ENCODE assay signal across 1 cellular context in the genomic region with DNA sequence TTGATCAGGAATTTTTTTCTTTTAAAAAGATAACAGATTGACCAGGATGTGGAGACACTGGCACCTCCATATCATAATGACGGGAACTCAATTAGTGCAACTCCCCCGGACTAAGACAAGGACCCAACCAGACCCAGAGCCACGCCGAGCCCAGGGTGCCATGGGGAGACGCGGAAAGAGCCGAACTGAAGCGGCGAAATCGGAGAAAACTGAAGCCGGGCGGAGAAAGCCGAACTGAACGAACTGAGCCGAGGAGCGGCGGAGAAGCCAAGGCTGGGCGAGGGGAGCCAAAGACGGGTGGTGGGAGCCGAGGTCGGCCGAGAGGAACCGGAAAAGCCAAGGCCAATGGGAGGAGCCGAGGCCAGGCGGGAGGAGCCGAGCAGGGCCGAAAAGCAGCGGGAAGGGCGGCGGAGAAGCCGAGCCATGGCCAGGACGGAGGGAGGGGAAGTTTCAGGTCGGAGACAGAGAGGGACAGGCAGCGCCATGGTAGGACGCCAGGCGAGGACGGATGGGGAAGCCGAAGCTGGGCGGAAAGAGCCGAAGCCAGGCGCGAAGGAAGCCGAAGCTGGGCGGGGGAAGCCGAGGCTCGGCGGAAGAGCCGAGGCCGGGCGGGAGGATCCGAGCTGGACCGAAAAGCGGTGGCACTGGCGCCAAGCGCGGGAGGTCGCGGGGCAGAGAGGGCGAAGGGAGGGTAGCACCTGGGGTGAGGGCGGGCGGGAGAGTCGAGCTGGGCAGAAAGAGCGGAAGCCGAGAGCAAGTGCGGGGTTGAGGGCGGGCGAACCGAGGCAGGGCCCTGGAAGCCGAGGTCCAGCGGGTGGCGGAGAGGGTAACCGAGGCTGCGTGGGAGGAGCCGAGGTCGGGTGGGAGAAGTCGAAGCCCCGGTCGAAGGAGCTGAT.
TF ChIP-seq lines count a peak whose summit lies in the region.

No MANE protein-coding gene starts in this region.

TF ChIP-seq in K562, 482 proteins besides CTCF, POLR2A, EP300 and RAD21 (continued from another document and continues in another):
- TF ChIP-seq, protein P1, sequence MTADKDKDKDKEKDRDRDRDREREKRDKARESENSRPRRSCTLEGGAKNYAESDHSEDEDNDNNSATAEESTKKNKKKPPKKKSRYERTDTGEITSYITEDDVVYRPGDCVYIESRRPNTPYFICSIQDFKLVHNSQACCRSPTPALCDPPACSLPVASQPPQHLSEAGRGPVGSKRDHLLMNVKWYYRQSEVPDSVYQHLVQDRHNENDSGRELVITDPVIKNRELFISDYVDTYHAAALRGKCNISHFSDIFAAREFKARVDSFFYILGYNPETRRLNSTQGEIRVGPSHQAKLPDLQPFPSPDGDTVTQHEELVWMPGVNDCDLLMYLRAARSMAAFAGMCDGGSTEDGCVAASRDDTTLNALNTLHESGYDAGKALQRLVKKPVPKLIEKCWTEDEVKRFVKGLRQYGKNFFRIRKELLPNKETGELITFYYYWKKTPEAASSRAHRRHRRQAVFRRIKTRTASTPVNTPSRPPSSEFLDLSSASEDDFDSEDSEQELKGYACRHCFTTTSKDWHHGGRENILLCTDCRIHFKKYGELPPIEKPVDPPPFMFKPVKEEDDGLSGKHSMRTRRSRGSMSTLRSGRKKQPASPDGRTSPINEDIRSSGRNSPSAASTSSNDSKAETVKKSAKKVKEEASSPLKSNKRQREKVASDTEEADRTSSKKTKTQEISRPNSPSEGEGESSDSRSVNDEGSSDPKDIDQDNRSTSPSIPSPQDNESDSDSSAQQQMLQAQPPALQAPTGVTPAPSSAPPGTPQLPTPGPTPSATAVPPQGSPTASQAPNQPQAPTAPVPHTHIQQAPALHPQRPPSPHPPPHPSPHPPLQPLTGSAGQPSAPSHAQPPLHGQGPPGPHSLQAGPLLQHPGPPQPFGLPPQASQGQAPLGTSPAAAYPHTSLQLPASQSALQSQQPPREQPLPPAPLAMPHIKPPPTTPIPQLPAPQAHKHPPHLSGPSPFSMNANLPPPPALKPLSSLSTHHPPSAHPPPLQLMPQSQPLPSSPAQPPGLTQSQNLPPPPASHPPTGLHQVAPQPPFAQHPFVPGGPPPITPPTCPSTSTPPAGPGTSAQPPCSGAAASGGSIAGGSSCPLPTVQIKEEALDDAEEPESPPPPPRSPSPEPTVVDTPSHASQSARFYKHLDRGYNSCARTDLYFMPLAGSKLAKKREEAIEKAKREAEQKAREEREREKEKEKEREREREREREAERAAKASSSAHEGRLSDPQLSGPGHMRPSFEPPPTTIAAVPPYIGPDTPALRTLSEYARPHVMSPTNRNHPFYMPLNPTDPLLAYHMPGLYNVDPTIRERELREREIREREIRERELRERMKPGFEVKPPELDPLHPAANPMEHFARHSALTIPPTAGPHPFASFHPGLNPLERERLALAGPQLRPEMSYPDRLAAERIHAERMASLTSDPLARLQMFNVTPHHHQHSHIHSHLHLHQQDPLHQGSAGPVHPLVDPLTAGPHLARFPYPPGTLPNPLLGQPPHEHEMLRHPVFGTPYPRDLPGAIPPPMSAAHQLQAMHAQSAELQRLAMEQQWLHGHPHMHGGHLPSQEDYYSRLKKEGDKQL (CRISPR knock-in tag; IDR thresholded peaks at IDR 0.05; ENCODE audit: borderline replicate concordance): no peak
- TF ChIP-seq, protein P2, sequence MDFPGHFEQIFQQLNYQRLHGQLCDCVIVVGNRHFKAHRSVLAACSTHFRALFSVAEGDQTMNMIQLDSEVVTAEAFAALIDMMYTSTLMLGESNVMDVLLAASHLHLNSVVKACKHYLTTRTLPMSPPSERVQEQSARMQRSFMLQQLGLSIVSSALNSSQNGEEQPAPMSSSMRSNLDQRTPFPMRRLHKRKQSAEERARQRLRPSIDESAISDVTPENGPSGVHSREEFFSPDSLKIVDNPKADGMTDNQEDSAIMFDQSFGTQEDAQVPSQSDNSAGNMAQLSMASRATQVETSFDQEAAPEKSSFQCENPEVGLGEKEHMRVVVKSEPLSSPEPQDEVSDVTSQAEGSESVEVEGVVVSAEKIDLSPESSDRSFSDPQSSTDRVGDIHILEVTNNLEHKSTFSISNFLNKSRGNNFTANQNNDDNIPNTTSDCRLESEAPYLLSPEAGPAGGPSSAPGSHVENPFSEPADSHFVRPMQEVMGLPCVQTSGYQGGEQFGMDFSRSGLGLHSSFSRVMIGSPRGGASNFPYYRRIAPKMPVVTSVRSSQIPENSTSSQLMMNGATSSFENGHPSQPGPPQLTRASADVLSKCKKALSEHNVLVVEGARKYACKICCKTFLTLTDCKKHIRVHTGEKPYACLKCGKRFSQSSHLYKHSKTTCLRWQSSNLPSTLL (IDR thresholded peaks at IDR 0.05): no peak
- TF ChIP-seq HNRNPK (IDR thresholded peaks at IDR 0.05; ENCODE audit: low read depth, low read length, poor library complexity, severe bottlenecking): no peak
- TF ChIP-seq ZBTB7A (IDR thresholded peaks at IDR 0.05; ENCODE audit: borderline replicate concordance, control insufficient read depth, low read depth, low read length): peak; percentile 48; the same call in 1 of the 2 replicates
- TF ChIP-seq NR4A1 (CRISPR knock-in tag; IDR thresholded peaks at IDR 0.05): no peak
- TF ChIP-seq NR4A1 (tag; IDR thresholded peaks at IDR 0.05): no peak
- no peak for TF ChIP-seq CBX5 (IDR thresholded peaks at IDR 0.05; ENCODE audit: borderline replicate concordance, low read depth)
- no peak for TF ChIP-seq NR1H2 (CRISPR knock-in tag; IDR thresholded peaks at IDR 0.05)
- no peak for TF ChIP-seq NR2C1 (IDR thresholded peaks at IDR 0.05)
- TF ChIP-seq NR2C1 (tag; IDR thresholded peaks at IDR 0.05): no peak
- no peak for TF ChIP-seq FUS (optimal IDR thresholded peaks at IDR 0.05; ENCODE audit: low read depth, low read length)
- TF ChIP-seq TBP (optimal IDR thresholded peaks at IDR 0.05; ENCODE audit: low read depth, low read length): peak; percentile 44
- no peak for TF ChIP-seq ETV6 (IDR thresholded peaks at IDR 0.05; ENCODE audit: borderline replicate concordance in 1 of 2, low read depth in 2 of 2, low read length in 1 of 2)
- no peak for TF ChIP-seq ETV6 (CRISPR knock-in tag; IDR thresholded peaks at IDR 0.05; ENCODE audit: borderline replicate concordance)
- no peak for TF ChIP-seq TAF9B (IDR thresholded peaks at IDR 0.05; ENCODE audit: partially characterized antibody)
- TF ChIP-seq ZNF668 (CRISPR knock-in tag; IDR thresholded peaks at IDR 0.05): no peak
- TF ChIP-seq NRF1 (conservative IDR thresholded peaks at IDR 0.05 in 1 of 2, IDR thresholded peaks at IDR 0.05 in 1 of 2): peak; percentile 63 to 71; a peak in 3 of 4 replicates
- no peak for TF ChIP-seq DNMT1 (IDR thresholded peaks at IDR 0.05)
- peak; percentile 76 for TF ChIP-seq GABPA (tag; conservative IDR thresholded peaks at IDR 0.05; ENCODE audit: low read depth)
- no peak for TF ChIP-seq HDAC6 (IDR thresholded peaks at IDR 0.05; ENCODE audit: low read depth, low read length)
- TF ChIP-seq, protein P3, sequence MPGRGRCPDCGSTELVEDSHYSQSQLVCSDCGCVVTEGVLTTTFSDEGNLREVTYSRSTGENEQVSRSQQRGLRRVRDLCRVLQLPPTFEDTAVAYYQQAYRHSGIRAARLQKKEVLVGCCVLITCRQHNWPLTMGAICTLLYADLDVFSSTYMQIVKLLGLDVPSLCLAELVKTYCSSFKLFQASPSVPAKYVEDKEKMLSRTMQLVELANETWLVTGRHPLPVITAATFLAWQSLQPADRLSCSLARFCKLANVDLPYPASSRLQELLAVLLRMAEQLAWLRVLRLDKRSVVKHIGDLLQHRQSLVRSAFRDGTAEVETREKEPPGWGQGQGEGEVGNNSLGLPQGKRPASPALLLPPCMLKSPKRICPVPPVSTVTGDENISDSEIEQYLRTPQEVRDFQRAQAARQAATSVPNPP (IDR thresholded peaks at IDR 0.05; ENCODE audit: borderline replicate concordance, insufficient read depth, insufficient read length): no peak
- TF ChIP-seq EHMT2 (IDR thresholded peaks at IDR 0.05): peak; percentile 81
- TF ChIP-seq KDM5B (IDR thresholded peaks at IDR 0.05; ENCODE audit: insufficient replicate concordance, low read depth, low read length): peak; percentile 71
- no peak for TF ChIP-seq POLR3G (IDR thresholded peaks at IDR 0.05; ENCODE audit: extremely low read depth, insufficient read length, insufficient replicate concordance)
- peak; percentile 40 for TF ChIP-seq MEIS2 (IDR thresholded peaks at IDR 0.05; ENCODE audit: partially characterized antibody)
- TF ChIP-seq NFRKB (IDR thresholded peaks at IDR 0.05; ENCODE audit: low read depth): peak; percentile 64; the same call in 1 of the 2 replicates
- TF ChIP-seq, protein P4, sequence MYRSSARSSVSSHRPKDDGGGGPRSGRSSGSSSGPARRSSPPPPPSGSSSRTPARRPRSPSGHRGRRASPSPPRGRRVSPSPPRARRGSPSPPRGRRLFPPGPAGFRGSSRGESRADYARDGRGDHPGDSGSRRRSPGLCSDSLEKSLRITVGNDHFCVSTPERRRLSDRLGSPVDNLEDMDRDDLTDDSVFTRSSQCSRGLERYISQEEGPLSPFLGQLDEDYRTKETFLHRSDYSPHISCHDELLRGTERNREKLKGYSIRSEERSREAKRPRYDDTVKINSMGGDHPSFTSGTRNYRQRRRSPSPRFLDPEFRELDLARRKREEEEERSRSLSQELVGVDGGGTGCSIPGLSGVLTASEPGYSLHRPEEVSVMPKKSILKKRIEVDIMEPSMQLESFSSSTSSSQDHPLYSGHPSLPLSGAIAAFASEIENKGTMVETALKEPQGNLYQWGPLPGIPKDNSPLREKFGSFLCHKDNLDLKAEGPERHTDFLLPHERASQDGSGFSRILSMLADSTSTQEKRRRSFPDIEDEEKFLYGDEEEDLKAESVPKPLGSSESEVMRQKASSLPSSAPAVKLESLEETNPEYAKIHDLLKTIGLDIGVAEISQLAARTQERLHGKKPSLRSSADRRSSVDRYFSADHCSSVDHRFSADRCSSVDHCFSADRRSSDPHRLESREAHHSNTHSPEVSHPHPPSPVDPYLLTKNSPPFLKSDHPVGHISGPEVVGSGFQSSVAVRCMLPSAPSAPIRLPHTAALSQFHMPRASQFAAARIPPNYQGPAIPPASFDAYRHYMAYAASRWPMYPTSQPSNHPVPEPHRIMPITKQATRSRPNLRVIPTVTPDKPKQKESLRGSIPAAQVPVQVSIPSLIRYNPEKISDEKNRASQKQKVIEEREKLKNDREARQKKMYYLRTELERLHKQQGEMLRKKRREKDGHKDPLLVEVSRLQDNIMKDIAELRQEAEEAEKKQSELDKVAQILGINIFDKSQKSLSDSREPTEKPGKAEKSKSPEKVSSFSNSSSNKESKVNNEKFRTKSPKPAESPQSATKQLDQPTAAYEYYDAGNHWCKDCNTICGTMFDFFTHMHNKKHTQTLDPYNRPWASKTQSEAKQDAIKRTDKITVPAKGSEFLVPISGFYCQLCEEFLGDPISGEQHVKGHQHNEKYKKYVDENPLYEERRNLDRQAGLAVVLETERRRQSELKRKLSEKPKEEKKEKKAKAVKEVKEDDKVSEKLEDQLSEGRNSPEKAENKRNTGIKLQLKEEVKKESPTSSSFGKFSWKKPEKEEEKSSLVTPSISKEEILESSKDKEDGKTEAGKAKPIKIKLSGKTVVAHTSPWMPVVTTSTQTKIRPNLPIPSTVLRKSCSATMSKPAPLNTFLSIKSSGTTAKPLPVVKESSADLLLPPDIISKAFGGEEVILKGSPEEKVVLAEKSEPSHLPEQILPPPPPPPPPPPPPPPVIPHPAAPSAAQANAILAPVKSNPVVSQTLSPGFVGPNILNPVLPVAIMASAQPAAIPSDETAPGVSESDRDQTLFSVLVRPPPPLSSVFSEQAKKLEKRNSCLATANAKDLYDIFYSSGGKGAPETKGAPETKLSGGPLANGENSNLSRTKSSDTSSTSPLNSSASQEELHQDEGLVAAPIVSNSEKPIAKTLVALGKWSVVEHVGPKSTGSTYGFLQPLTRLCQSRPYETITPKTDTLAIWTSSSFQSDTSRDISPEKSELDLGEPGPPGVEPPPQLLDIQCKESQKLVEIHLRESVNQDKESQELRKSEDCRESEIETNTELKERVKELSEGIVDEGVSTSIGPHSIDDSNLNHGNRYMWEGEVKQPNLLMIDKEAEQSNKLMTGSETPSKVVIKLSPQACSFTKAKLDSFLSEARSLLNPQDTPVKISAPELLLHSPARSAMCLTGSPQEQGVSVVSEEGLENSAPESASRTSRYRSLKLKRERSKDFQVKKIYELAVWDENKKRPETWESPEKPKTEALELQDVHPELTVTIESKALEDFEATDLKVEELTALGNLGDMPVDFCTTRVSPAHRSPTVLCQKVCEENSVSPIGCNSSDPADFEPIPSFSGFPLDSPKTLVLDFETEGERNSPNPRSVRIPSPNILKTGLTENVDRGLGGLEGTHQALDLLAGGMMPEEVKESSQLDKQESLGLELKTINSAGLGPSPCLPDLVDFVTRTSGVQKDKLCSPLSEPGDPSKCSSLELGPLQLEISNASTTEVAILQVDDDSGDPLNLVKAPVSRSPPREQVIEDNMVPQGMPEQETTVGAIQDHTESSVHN (IDR thresholded peaks at IDR 0.05; ENCODE audit: borderline replicate concordance in 1 of 2, low read depth in 1 of 2): no peak
- TF ChIP-seq, protein P5, sequence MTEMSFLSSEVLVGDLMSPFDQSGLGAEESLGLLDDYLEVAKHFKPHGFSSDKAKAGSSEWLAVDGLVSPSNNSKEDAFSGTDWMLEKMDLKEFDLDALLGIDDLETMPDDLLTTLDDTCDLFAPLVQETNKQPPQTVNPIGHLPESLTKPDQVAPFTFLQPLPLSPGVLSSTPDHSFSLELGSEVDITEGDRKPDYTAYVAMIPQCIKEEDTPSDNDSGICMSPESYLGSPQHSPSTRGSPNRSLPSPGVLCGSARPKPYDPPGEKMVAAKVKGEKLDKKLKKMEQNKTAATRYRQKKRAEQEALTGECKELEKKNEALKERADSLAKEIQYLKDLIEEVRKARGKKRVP (CRISPR knock-in tag; IDR thresholded peaks at IDR 0.05): no peak
- TF ChIP-seq, protein P6, sequence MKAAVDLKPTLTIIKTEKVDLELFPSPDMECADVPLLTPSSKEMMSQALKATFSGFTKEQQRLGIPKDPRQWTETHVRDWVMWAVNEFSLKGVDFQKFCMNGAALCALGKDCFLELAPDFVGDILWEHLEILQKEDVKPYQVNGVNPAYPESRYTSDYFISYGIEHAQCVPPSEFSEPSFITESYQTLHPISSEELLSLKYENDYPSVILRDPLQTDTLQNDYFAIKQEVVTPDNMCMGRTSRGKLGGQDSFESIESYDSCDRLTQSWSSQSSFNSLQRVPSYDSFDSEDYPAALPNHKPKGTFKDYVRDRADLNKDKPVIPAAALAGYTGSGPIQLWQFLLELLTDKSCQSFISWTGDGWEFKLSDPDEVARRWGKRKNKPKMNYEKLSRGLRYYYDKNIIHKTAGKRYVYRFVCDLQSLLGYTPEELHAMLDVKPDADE (conservative IDR thresholded peaks at IDR 0.05; ENCODE audit: control insufficient read depth, low read depth, low read length): 0 out of 2 replicates have a peak, but pooled peaks have one; percentile 37
- TF ChIP-seq PHF20 (IDR thresholded peaks at IDR 0.05; ENCODE audit: partially characterized antibody): peak; percentile 34
- TF ChIP-seq NFE2L1 (tag; IDR thresholded peaks at IDR 0.05; ENCODE audit: borderline replicate concordance, low read depth): no peak
- TF ChIP-seq IFI16 (CRISPR knock-in tag; IDR thresholded peaks at IDR 0.05): no peak
- TF ChIP-seq CXXC5 (CRISPR knock-in tag; IDR thresholded peaks at IDR 0.05): 0 out of 2 replicates have a peak, but pooled peaks have one; percentile 40
- no peak for TF ChIP-seq ZNF282 (CRISPR knock-in tag; IDR thresholded peaks at IDR 0.05)
- TF ChIP-seq GABPB1 (CRISPR knock-in tag; IDR thresholded peaks at IDR 0.05): peak; percentile 35; the same call in 1 of the 2 replicates
- no peak for TF ChIP-seq ETV5 (CRISPR knock-in tag; IDR thresholded peaks at IDR 0.05; ENCODE audit: low read depth)
- no peak for TF ChIP-seq SOX6 (IDR thresholded peaks at IDR 0.05)
- TF ChIP-seq RBFOX2 (IDR thresholded peaks at IDR 0.05; ENCODE audit: low read depth, low read length): peak; percentile 92
